ENCODE assay signal across 8 cellular contexts in genomic region chr15:68791431-68792283, GRCh38. TPM values are rescaled to one million over a fixed set of nuclear protein-coding genes. Genes with fewer than 3 reads are reported as not detected.
DNase-seq lines count a peak whose midpoint lies in the region; ATAC-seq and TF ChIP-seq lines count a peak whose summit lies in the region.

No MANE protein-coding gene starts in this region.

- ATAC-seq in Right ventricle myocardium inferior (peak; percentile 17), Right ventricle myocardium superior (ENCODE audit: poor library complexity) (no peak), HG03521 (IDR thresholded peaks at IDR 0.05; ENCODE audit: unreplicated experiment) (peak; percentile 45), naive B cell (ENCODE audit: low read depth in 2 of 2) (peak; percentile 78 to 81)

- H3K36me3 Mint-ChIP-seq in naive B cell, result no peaks in the 10 kb centered on the region

- TF ChIP-seq CTCF in uterus (IDR thresholded peaks at IDR 0.05), result no peak

- peaks cover 70 to 94% (median 82%) of the 10 kb centered on the region in 3 donors for H3K4me1 Mint-ChIP-seq in naive B cell

- no peak for TF ChIP-seq POLR2A in uterus (IDR thresholded peaks at IDR 0.05)

- no peaks in the 10 kb centered on the region for H3K9me3 ChIP-seq in uterus

- intact Hi-C loops in Right ventricle myocardium inferior (cut with DNase I) (no loop called here), Right ventricle myocardium superior (cut with DNase I) (no loop called here), uterus (cut with DNase I; ENCODE audit: low total_unique reads) (no loop called here), posterior cingulate gyrus (cut with DNase I) (no loop called here)

- DNase-seq in Right ventricle myocardium inferior (ENCODE audit: missing footprints) (no peak), Right ventricle myocardium superior (no peak), naive B cell (peak; percentile 70), uterus (no peak), posterior cingulate gyrus (no peak), LoVo (ENCODE audit: low spot score) (no peak)
- peak; percentile 52 for DNase-seq in activated CD8-positive, alpha-beta memory T cell treated with anti-CD3 and anti-CD28 coated beads, Interleukin-2, amount 50 U/mL, for 1 hour (ENCODE audit: extremely low read depth)

- peak overlapping the region; percentile 32 to 84 (median 77) for H3K4me3 Mint-ChIP-seq in naive B cell

- H3K9me3 Mint-ChIP-seq in naive B cell, result no peaks in the 10 kb centered on the region

- no peaks in the 10 kb centered on the region for H3K27me3 ChIP-seq in uterus

- no peak overlapping the region for H3K27ac ChIP-seq in uterus

- H3K36me3 ChIP-seq in uterus, result no peaks in the 10 kb centered on the region

- H3K4me1 ChIP-seq in uterus, result peaks cover 0 to 4% of the 10 kb centered on the region in 2 donors

- no peaks in the 10 kb centered on the region for H3K27me3 Mint-ChIP-seq in naive B cell

- H3K27ac Mint-ChIP-seq in naive B cell, result peak overlapping the region; percentile 97 to 99 (median 99)

- H3K4me3 ChIP-seq in uterus, result no peak overlapping the region

RNA-seq across cellular contexts. Expression of gene ANP32A, which starts 29.0 kb away (rescaled TPM):
- total RNA-seq in Right ventricle myocardium inferior (134 TPM), Right ventricle myocardium superior (118 TPM), uterus (100 to 1,000 TPM in 3 of 4 donors, 10 to 100 TPM in 1; 32.1 to 117 (median 105) TPM)
- 100 to 1,000 TPM; 110 to 149 (median 131) TPM for polyA plus RNA-seq in naive B cell (ENCODE audit: low read depth in 6 of 6)

Comparison
In these comparisons a context has a peak if more than half of its experiments do, and no peak if none do; other contexts are left out.
1. DNase-seq: peak in activated CD8-positive, alpha-beta memory T cell treated with anti-CD3 and anti-CD28 coated beads, Interleukin-2, amount 50 U/mL, for 1 hour (single experiment) and naive B cell (single experiment); none in Right ventricle myocardium inferior (single experiment), Right ventricle myocardium superior (single experiment), uterus (0 of 2), posterior cingulate gyrus (0 of 10) and LoVo (single experiment).